Comparison of ENCODE assay signal across 8 cellular contexts in genomic region chr9:4792572-4793411, GRCh38. TPM values are rescaled to one million over a fixed set of nuclear protein-coding genes. Genes with fewer than 3 reads are reported as not detected.
DNase-seq lines count a peak whose midpoint lies in the region; ATAC-seq and TF ChIP-seq lines count a peak whose summit lies in the region.

A gene with protein sequence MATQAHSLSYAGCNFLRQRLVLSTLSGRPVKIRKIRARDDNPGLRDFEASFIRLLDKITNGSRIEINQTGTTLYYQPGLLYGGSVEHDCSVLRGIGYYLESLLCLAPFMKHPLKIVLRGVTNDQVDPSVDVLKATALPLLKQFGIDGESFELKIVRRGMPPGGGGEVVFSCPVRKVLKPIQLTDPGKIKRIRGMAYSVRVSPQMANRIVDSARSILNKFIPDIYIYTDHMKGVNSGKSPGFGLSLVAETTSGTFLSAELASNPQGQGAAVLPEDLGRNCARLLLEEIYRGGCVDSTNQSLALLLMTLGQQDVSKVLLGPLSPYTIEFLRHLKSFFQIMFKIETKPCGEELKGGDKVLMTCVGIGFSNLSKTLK (plus strand): TSS chr9:4792944. CDS start chr9:4793092, 148 bp downstream.

- H3K9ac ChIP-seq in PC-3 (ENCODE audit: low read length) (peak within 1 kb of the TSS; percentile 97), mucosa of rectum (ENCODE audit: low read depth in 1 of 2, low read length in 2 of 2) (peak within 1 kb of the TSS; percentile 61 to 80)

- H3K4me1 ChIP-seq in PC-3 (ENCODE audit: insufficient read depth, low read length) (peaks cover 9% of the 10 kb centered on the region; the same call in 1 of the 2 replicates), mucosa of rectum (ENCODE audit: control insufficient read depth in 2 of 2, insufficient read depth in 2 of 2, low read length in 2 of 2) (peaks cover 2 to 7% of the 10 kb centered on the region in 2 donors)

- peak; percentile 24; the same call in 1 of the 2 replicates for TF ChIP-seq EP300 in Ishikawa (IDR thresholded peaks at IDR 0.05; ENCODE audit: borderline replicate concordance)

- H3K9me2 ChIP-seq in PC-3 (replicated peaks; ENCODE audit: low read length): no peaks in the 10 kb centered on the region

- H3K4me3 ChIP-seq in PC-3 (ENCODE audit: low read length) (peak within 1 kb of the TSS; percentile 81), mucosa of rectum (ENCODE audit: low read length in 2 of 2) (peak within 1 kb of the TSS; percentile 90 to 95)

- CTCF ChIA-PET in PC-3 (lab: Charles Lee): interaction anchor here (0.6 kb wide), 1 partner anchor 194 kb away, joined by 3 read pairs; no protein-coding TSS in a partner anchor

- H3K36me3 ChIP-seq in PC-3 (ENCODE audit: low read depth, low read length) (no peaks in the 10 kb centered on the region), mucosa of rectum (ENCODE audit: control insufficient read depth in 2 of 2, insufficient read depth in 2 of 2, low read length in 2 of 2) (no peaks in the 10 kb centered on the region)

- H3K79me2 ChIP-seq in PC-3 (ENCODE audit: low read length): peaks cover 51% of the 10 kb centered on the region

- DNase-seq in DMS114 treated with DMSO at 0.1 percent for 48 hours (lab: John Stamatoyannopoulos, UW; ENCODE audit: unreplicated experiment) (peak; percentile 83), PC-3 (peak; percentile 95), erythroblast (lab: John Stamatoyannopoulos, UW) (peak; percentile 97 to 99)
- peak; percentile 98 for DNase-seq in activated T-cell treated with anti-CD3 and anti-CD28 coated beads, Interleukin-2, amount 50 U/mL, for 1 hour
- DNase-seq in stimulated activated CD8-positive, alpha-beta memory T cell treated with anti-CD3 and anti-CD28 coated beads, Interleukin-4, amount 100 ng/mL, for 48 hours: peak; percentile 97

- peak; percentile 94 for ATAC-seq in GM21576 (IDR thresholded peaks at IDR 0.05; ENCODE audit: unreplicated experiment)
- ATAC-seq in PC-3: peak; percentile 95

- BruUV-seq in PC-3 (replicated peaks; lab: Mats Ljungman, UMichigan): no TSS peak

- H2AFZ ChIP-seq in PC-3 (ENCODE audit: low read length): peak within 1 kb of the TSS; percentile 86

- peak within 1 kb of the TSS; percentile 69 for H3K27ac ChIP-seq in PC-3 (ENCODE audit: low read length)
- peak within 1 kb of the TSS; percentile 72 to 83 for H3K27ac ChIP-seq in mucosa of rectum (ENCODE audit: low read depth in 2 of 2, low read length in 2 of 2)

- H3K9me3 ChIP-seq in PC-3 (ENCODE audit: low read length): no peaks in the 10 kb centered on the region
- no peaks in the 10 kb centered on the region for H3K9me3 ChIP-seq in mucosa of rectum (ENCODE audit: control insufficient read depth in 2 of 2, low read length in 2 of 2)

- H4K20me1 ChIP-seq in PC-3 (ENCODE audit: low read length): peaks cover 35% of the 10 kb centered on the region

- POLR2A ChIA-PET in PC-3 (lab: Charles Lee; ENCODE audit: unreplicated experiment): interaction anchor here (0.6 to 0.7 kb wide), 2 partner anchors 100 to 998 kb away, joined by 8 read pairs; no protein-coding TSS in a partner anchor

- no peak for TF ChIP-seq CTCF in PC-3 (conservative IDR thresholded peaks at IDR 0.05; ENCODE audit: low read depth, low read length)

- peak; percentile 90 for TF ChIP-seq POLR2A in erythroblast (IDR thresholded peaks at IDR 0.05; ENCODE audit: low read length)

- H3K4me2 ChIP-seq in PC-3 (ENCODE audit: low read length): peak within 1 kb of the TSS; percentile 91

- intact Hi-C loops in PC-3 (cut with micrococcal nuclease): no loop called here

- TF ChIP-seq RAD21 in Ishikawa (IDR thresholded peaks at IDR 0.05; ENCODE audit: low read depth): no peak

- no peaks in the 10 kb centered on the region for H3F3A ChIP-seq in PC-3 (ENCODE audit: low read length, unreplicated experiment)

- H3K27me3 ChIP-seq in PC-3 (ENCODE audit: low read length) (no peaks in the 10 kb centered on the region), mucosa of rectum (ENCODE audit: control insufficient read depth in 2 of 2, insufficient read depth in 2 of 2, low read length in 2 of 2) (peaks cover 0 to 3% of the 10 kb centered on the region in 2 donors)

TF ChIP-seq in Ishikawa, 13 proteins besides CTCF, POLR2A, EP300 and RAD21:
- 0 out of 2 replicates have a peak, but pooled peaks have one; percentile 24 for TF ChIP-seq EGR1 (IDR thresholded peaks at IDR 0.05)
- TF ChIP-seq, protein P1, sequence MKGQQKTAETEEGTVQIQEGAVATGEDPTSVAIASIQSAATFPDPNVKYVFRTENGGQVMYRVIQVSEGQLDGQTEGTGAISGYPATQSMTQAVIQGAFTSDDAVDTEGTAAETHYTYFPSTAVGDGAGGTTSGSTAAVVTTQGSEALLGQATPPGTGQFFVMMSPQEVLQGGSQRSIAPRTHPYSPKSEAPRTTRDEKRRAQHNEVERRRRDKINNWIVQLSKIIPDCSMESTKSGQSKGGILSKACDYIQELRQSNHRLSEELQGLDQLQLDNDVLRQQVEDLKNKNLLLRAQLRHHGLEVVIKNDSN (IDR thresholded peaks at IDR 0.05): peak; percentile 70
- TF ChIP-seq REST (IDR thresholded peaks at IDR 0.05; ENCODE audit: low read depth): no peak
- no peak for TF ChIP-seq CEBPB (IDR thresholded peaks at IDR 0.05)
- no peak for TF ChIP-seq CREB1 (IDR thresholded peaks at IDR 0.05; ENCODE audit: low read depth)
- TF ChIP-seq NFIC (IDR thresholded peaks at IDR 0.05): no peak
- no peak; the same call in 1 of the 2 replicates for TF ChIP-seq TAF1 (IDR thresholded peaks at IDR 0.05; ENCODE audit: low read depth)
- TF ChIP-seq ZBTB7A (IDR thresholded peaks at IDR 0.05; ENCODE audit: low read depth): 0 out of 2 replicates have a peak, but pooled peaks have one; percentile 16
- no peak for TF ChIP-seq FOXM1 (IDR thresholded peaks at IDR 0.05; ENCODE audit: borderline replicate concordance, low read depth)
- no peak for TF ChIP-seq TEAD4 (IDR thresholded peaks at IDR 0.05)
- TF ChIP-seq TCF12 (IDR thresholded peaks at IDR 0.05; ENCODE audit: low read depth): 0 out of 2 replicates have a peak, but pooled peaks have one; percentile 42
- peak; percentile 89 for TF ChIP-seq MAX (IDR thresholded peaks at IDR 0.05)
- TF ChIP-seq YY1 (IDR thresholded peaks at IDR 0.05; ENCODE audit: low read depth): no peak

RNA-seq across cellular contexts. Expression of the gene that starts here (rescaled TPM):
- total RNA-seq in PC-3 (2014; rRNA removed): 52.2 and 61.5 TPM in 2 replicates

Comparison
In these comparisons a context has a peak if more than half of its experiments do, and no peak if none do; other contexts are left out.
1. Peak in every context shown above with its lines: DNase-seq, ATAC-seq, H3K4me3 ChIP-seq and H3K27ac ChIP-seq.